In genomic region chr7:128425851-128426250, GRCh38 we compare ENCODE assay signal across 8 cellular contexts. TPM values are rescaled to one million over a fixed set of nuclear protein-coding genes. Genes with fewer than 3 reads are reported as not detected.
DNase-seq lines count a peak whose midpoint lies in the region; ATAC-seq and TF ChIP-seq lines count a peak whose summit lies in the region.

No MANE protein-coding gene starts in this region.

- H3K27me3 ChIP-seq in AG04450 (ENCODE audit: control insufficient read depth, insufficient read depth, low read length), result no peaks in the 10 kb centered on the region

- H3K27ac ChIP-seq in AG04450 (ENCODE audit: low read depth, low read length), result no peak overlapping the region

- H3K9me3 ChIP-seq in AG04450 (ENCODE audit: control insufficient read depth, insufficient read depth, low read length) (no peaks in the 10 kb centered on the region), mucosa of descending colon (no peaks in the 10 kb centered on the region)

- H3K27me3 Mint-ChIP-seq in activated CD4-positive, alpha-beta memory T cell treated with anti-CD3 and anti-CD28 coated beads for 36 hours, result peaks cover 9% of the 10 kb centered on the region
- peaks cover 18% of the 10 kb centered on the region in 2 donors for H3K27me3 Mint-ChIP-seq in effector memory CD8-positive, alpha-beta T cell

- POLR2A ChIA-PET in AG04450 (lab: Yijun Ruan, JAX), result interaction anchor here (1.1 kb wide), 2 partner anchors 16 to 30 kb away, joined by 4 to 5 read pairs; partner anchors contain the start of genes HILPDA and IMPDH1
- POLR2A ChIA-PET in activated CD4-positive, alpha-beta memory T cell treated with anti-CD3 and anti-CD28 coated beads for 36 hours (lab: Charles Lee), result interaction anchor here (1.2 kb wide), 1 partner anchor 21 kb away, joined by 5 read pairs; no protein-coding TSS in a partner anchor

- TF ChIP-seq CTCF in AG04450 (IDR thresholded peaks at IDR 0.05; ENCODE audit: low read depth, low read length) (peak; percentile 97), mucosa of descending colon (IDR thresholded peaks at IDR 0.05) (peak; percentile 87)

- DNase-seq in AG04450 (ENCODE audit: low read depth, low spot score) (peak; percentile 16), GM19240 (ENCODE audit: insufficient read length, low spot score) (peak; percentile 71), NCI-H748 (lab: John Stamatoyannopoulos, UW; ENCODE audit: unreplicated experiment) (peak; percentile 47), mucosa of descending colon (peak in 2 of 3 donors; percentile 82 to 93)
- peak; percentile 89 for DNase-seq in activated CD4-positive, alpha-beta memory T cell treated with anti-CD3 and anti-CD28 coated beads for 36 hours
- peak; percentile 78 to 86 (median 80) for DNase-seq in effector memory CD8-positive, alpha-beta T cell
- peak; percentile 36 to 71 for DNase-seq in stimulated activated CD8-positive, alpha-beta memory T cell treated with anti-CD3 and anti-CD28 coated beads, Interleukin-7, amount 100 ng/mL, for 48 hours (ENCODE audit: extremely low read depth in 1 of 2, low read depth in 1 of 2)

- CTCF ChIA-PET in AG04450 (lab: Charles Lee), result interaction anchor here (0.8 to 6.5 kb wide), 22 partner anchors 9 to 458 kb away, joined by 3 to 330 read pairs (median 12); partner anchors contain the start of genes HILPDA, IMPDH1, METTL2B and RBM28
- CTCF ChIA-PET in activated CD4-positive, alpha-beta memory T cell treated with anti-CD3 and anti-CD28 coated beads for 36 hours (lab: Charles Lee), result interaction anchor here (0.7 to 8.9 kb wide), 29 partner anchors 11 to 542 kb away, joined by 3 to 381 read pairs (median 6); partner anchors contain the start of genes HILPDA, IMPDH1, METTL2B and RBM28

- no peak overlapping the region for H3K4me3 ChIP-seq in AG04450 (ENCODE audit: low read depth, low read length)
- no peak overlapping the region for H3K4me3 ChIP-seq in mucosa of descending colon

- H3K4me3 Mint-ChIP-seq in activated CD4-positive, alpha-beta memory T cell treated with anti-CD3 and anti-CD28 coated beads for 36 hours, result no peak overlapping the region
- no peak overlapping the region for H3K4me3 Mint-ChIP-seq in effector memory CD8-positive, alpha-beta T cell

- no peaks in the 10 kb centered on the region for H3K4me1 ChIP-seq in mucosa of descending colon (ENCODE audit: low read depth)

- H3K9me3 Mint-ChIP-seq in activated CD4-positive, alpha-beta memory T cell treated with anti-CD3 and anti-CD28 coated beads for 36 hours, result no peaks in the 10 kb centered on the region
- H3K9me3 Mint-ChIP-seq in effector memory CD8-positive, alpha-beta T cell, result no peaks in the 10 kb centered on the region

- H3K27ac Mint-ChIP-seq in activated CD4-positive, alpha-beta memory T cell treated with anti-CD3 and anti-CD28 coated beads for 36 hours, result no peak overlapping the region
- no peak overlapping the region for H3K27ac Mint-ChIP-seq in effector memory CD8-positive, alpha-beta T cell

- H3K36me3 Mint-ChIP-seq in activated CD4-positive, alpha-beta memory T cell treated with anti-CD3 and anti-CD28 coated beads for 36 hours, result no peaks in the 10 kb centered on the region
- H3K36me3 Mint-ChIP-seq in effector memory CD8-positive, alpha-beta T cell (ENCODE audit: insufficient read depth), result no peaks in the 10 kb centered on the region

- ATAC-seq in effector memory CD8-positive, alpha-beta T cell (replicated peaks), result peak; percentile 42
- ATAC-seq in mucosa of descending colon, result peak; percentile 89
- no peak for ATAC-seq in GM19395 (IDR thresholded peaks at IDR 0.05; ENCODE audit: unreplicated experiment)

- no peaks in the 10 kb centered on the region for H3K4me1 Mint-ChIP-seq in activated CD4-positive, alpha-beta memory T cell treated with anti-CD3 and anti-CD28 coated beads for 36 hours (ENCODE audit: low read depth)
- H3K4me1 Mint-ChIP-seq in effector memory CD8-positive, alpha-beta T cell (ENCODE audit: low read depth in 2 of 2), result peaks cover 17 to 23% of the 10 kb centered on the region in 2 donors

- no peaks in the 10 kb centered on the region for H3K36me3 ChIP-seq in mucosa of descending colon (ENCODE audit: low read depth)

- intact Hi-C loops in activated CD4-positive, alpha-beta memory T cell treated with anti-CD3 and anti-CD28 coated beads for 36 hours (cut with micrococcal nuclease), result loop anchor here (1.0 to 10.0 kb wide), 5 partner anchors 16 to 456 kb away; partner anchors contain the start of gene ATP6V1F
- intact Hi-C loops in mucosa of descending colon (cut with DNase I, micrococcal nuclease), result loop anchor here in 1 of 2 donors (2.0 kb wide), 1 partner anchor 33 kb away; no protein-coding TSS in a partner anchor

RNA-seq across cellular contexts. Expression of gene IMPDH1, which starts 16.1 kb away (rescaled TPM):
- 43.8 and 56.6 TPM in 2 replicates for polyA plus RNA-seq in AG04450 (2011; rRNA removed)
- polyA minus RNA-seq in AG04450 (2011; rRNA and poly(A)+ RNA removed), result 68.7 and 104 TPM in 2 replicates
- total RNA-seq in activated CD4-positive, alpha-beta memory T cell treated with anti-CD3 and anti-CD28 coated beads for 36 hours, result 10 to 100 TPM; 52.9 to 57.7 TPM
- 10 to 100 TPM; 21.3 to 37.0 (median 35.5) TPM for total RNA-seq in mucosa of descending colon

RNA-seq across cellular contexts. Expression of gene HILPDA, which starts 29.8 kb away (rescaled TPM):
- polyA plus RNA-seq in AG04450 (2011; rRNA removed), result 15.9 and 17.8 TPM in 2 replicates
- polyA minus RNA-seq in AG04450 (2011; rRNA and poly(A)+ RNA removed), result 14.0 and 15.8 TPM in 2 replicates
- 10 to 100 TPM; 48.6 to 48.8 TPM for total RNA-seq in activated CD4-positive, alpha-beta memory T cell treated with anti-CD3 and anti-CD28 coated beads for 36 hours
- 1 to 10 TPM; 5.8 to 9.8 (median 6.6) TPM for total RNA-seq in mucosa of descending colon

RNA-seq across cellular contexts. Expression of gene METTL2B, which starts 50.7 kb away (rescaled TPM):
- 22.1 and 25.9 TPM in 2 replicates for polyA plus RNA-seq in AG04450 (2011; rRNA removed)
- 21.4 and 29.8 TPM in 2 replicates for polyA minus RNA-seq in AG04450 (2011; rRNA and poly(A)+ RNA removed)
- total RNA-seq in activated CD4-positive, alpha-beta memory T cell treated with anti-CD3 and anti-CD28 coated beads for 36 hours, result 10 to 100 TPM; 42.2 to 42.8 TPM
- 10 to 100 TPM; 24.1 to 29.4 (median 28.4) TPM for total RNA-seq in mucosa of descending colon

Comparison
In these comparisons a context has a peak if more than half of its experiments do, and no peak if none do; other contexts are left out.
1. DNase-seq: peak in every context shown above with its lines; median percentile 89 in activated CD4-positive, alpha-beta memory T cell treated with anti-CD3 and anti-CD28 coated beads for 36 hours; 88 in mucosa of descending colon; 80 in effector memory CD8-positive, alpha-beta T cell; 71 in GM19240; 54 in stimulated activated CD8-positive, alpha-beta memory T cell treated with anti-CD3 and anti-CD28 coated beads, Interleukin-7, amount 100 ng/mL, for 48 hours; 47 in NCI-H748; 16 in AG04450.
2. RNA of gene HILPDA, which starts 29.8 kb away (total RNA-seq): 48.6 to 48.8 TPM in activated CD4-positive, alpha-beta memory T cell treated with anti-CD3 and anti-CD28 coated beads for 36 hours; 5.8 to 9.8 TPM in mucosa of descending colon; every median in the first group is over 4 times any median in the second.